18 cellular contexts compared by ENCODE assay signal in genomic region chr2:84441505-84441904, GRCh38. TPM values are rescaled to one million over a fixed set of nuclear protein-coding genes. Genes with fewer than 3 reads are reported as not detected.
DNase-seq lines count a peak whose midpoint lies in the region; ATAC-seq and TF ChIP-seq lines count a peak whose summit lies in the region.
"Had no signal": no experiment of that assay in that cellular context is flagged by ENCODE, and none has a peak within 500 bp of the region (broad histone marks: within the 10 kb centered on the region; RNA-seq: fewer than 3 reads in every experiment).

No MANE protein-coding gene starts in this region.

- intact Hi-C loops in heart right ventricle (cut with DNase I) = no loop called here

- H3K27me3 ChIP-seq in cardiac muscle cell = no peaks in the 10 kb centered on the region
- H3K27me3 ChIP-seq in heart right ventricle = no peaks in the 10 kb centered on the region
- H3K27me3 ChIP-seq in neural cell (ENCODE audit: insufficient read depth, low read depth, low read length) = no peaks in the 10 kb centered on the region
- no peaks in the 10 kb centered on the region for H3K27me3 ChIP-seq in neuronal stem cell (ENCODE audit: control insufficient read depth in 3 of 3, insufficient read depth in 3 of 3, low read depth in 1 of 3, low read length in 3 of 3)
- H3K27me3 ChIP-seq: BLaER1 treated with 17β-estradiol and CSF1 and Interleukin-3, amounts not matched to agents 10 nM and 100 nM had no signal

- no peaks in the 10 kb centered on the region for H3K9me3 Mint-ChIP-seq in activated naive CD4-positive, alpha-beta T cell treated with anti-CD3 and anti-CD28 coated beads, Interleukin-2, amount 50 U/mL, for 72 hours
- H3K9me3 Mint-ChIP-seq: CD4-positive, alpha-beta T cell; CD8-positive, alpha-beta T cell had no signal

- H2AFZ ChIP-seq in neural cell (ENCODE audit: low read depth, low read length) (no peak overlapping the region), neuronal stem cell (ENCODE audit: low read length) (no peak overlapping the region)

- no peak overlapping the region for H4K8ac ChIP-seq in neuronal stem cell (ENCODE audit: low read depth, low read length)

- no peaks in the 10 kb centered on the region for H3K4me1 ChIP-seq in cardiac muscle cell (ENCODE audit: low read depth)
- H3K4me1 ChIP-seq in heart right ventricle = peaks cover 0 to 23% (median 7%) of the 10 kb centered on the region in 9 donors
- H3K4me1 ChIP-seq in neuronal stem cell (ENCODE audit: control insufficient read depth in 2 of 2, insufficient read depth in 1 of 2, low read depth in 1 of 2, low read length in 2 of 2) = peaks cover 0 to 5% of the 10 kb centered on the region in 2 donors
- H3K4me1 ChIP-seq: A549, Caco-2 had no signal

- no peaks in the 10 kb centered on the region for H3F3A ChIP-seq in neural cell (ENCODE audit: insufficient read depth, low read length, poor library complexity, severe bottlenecking)

- H3K36me3 Mint-ChIP-seq in activated naive CD4-positive, alpha-beta T cell treated with anti-CD3 and anti-CD28 coated beads, Interleukin-2, amount 50 U/mL, for 72 hours = peaks cover 23 to 31% of the 10 kb centered on the region in 2 donors

- TF ChIP-seq RAD21 in neural cell (conservative IDR thresholded peaks at IDR 0.05) = no peak

- ATAC-seq in heart right ventricle = no peak
- ATAC-seq in activated naive CD4-positive, alpha-beta T cell treated with anti-CD3 and anti-CD28 coated beads, Interleukin-2, amount 50 U/mL, for 72 hours = no peak
- ATAC-seq in HG03196 (IDR thresholded peaks at IDR 0.05; ENCODE audit: unreplicated experiment) = no peak
- ATAC-seq: A549; CD8-positive, alpha-beta T cell had no signal

- no peaks in the 10 kb centered on the region for H4K20me1 ChIP-seq in neural cell (ENCODE audit: insufficient read depth)

- no peak overlapping the region for H2AK5ac ChIP-seq in neuronal stem cell (ENCODE audit: low read depth, low read length)

- H3K4me2 ChIP-seq in neural cell (ENCODE audit: low read length) (peak overlapping the region; percentile 43), neuronal stem cell (ENCODE audit: insufficient read depth, low read length, poor library complexity, severe bottlenecking) (peak overlapping the region; percentile 28)
- H3K4me2 ChIP-seq: A549; BLaER1 treated with 17β-estradiol and CSF1 and Interleukin-3, amounts not matched to agents 10 nM and 100 nM had no signal

- peak; percentile 91 for TF ChIP-seq EP300 in neural cell (conservative IDR thresholded peaks at IDR 0.05; ENCODE audit: poor library complexity, severe bottlenecking)

- H3K36me3 ChIP-seq in cardiac muscle cell (peaks cover 22% of the 10 kb centered on the region), heart right ventricle (peaks cover 0 to 99% (median 47%) of the 10 kb centered on the region in 9 donors), neural cell (ENCODE audit: insufficient read depth, low read length) (peaks cover 28% of the 10 kb centered on the region), neuronal stem cell (replicated peaks in 1 of 2; ENCODE audit: control insufficient read depth in 2 of 2, insufficient read depth in 2 of 2, low read length in 2 of 2) (peaks cover 2 to 72% of the 10 kb centered on the region in 2 donors)

- H3K27ac ChIP-seq in cardiac muscle cell = peak overlapping the region; percentile 5
- H3K27ac ChIP-seq in heart right ventricle = no peak overlapping the region
- peak overlapping the region; percentile 70 for H3K27ac ChIP-seq in neural cell (ENCODE audit: low read length)
- peak overlapping the region; percentile 79 for H3K27ac ChIP-seq in neuronal stem cell (replicated peaks; ENCODE audit: low read length)
- H3K27ac ChIP-seq: 22Rv1; A549; BLaER1 treated with 17β-estradiol and CSF1 and Interleukin-3, amounts not matched to agents 10 nM and 100 nM; C4-2B had no signal

- no peak overlapping the region for H3K18ac ChIP-seq in neuronal stem cell (ENCODE audit: low read length)

- H3K9me3 ChIP-seq in cardiac muscle cell (ENCODE audit: low read depth) (no peaks in the 10 kb centered on the region), heart right ventricle (no peaks in the 10 kb centered on the region), neural cell (ENCODE audit: low read length) (no peaks in the 10 kb centered on the region), neuronal stem cell (replicated peaks in 1 of 2; ENCODE audit: control insufficient read depth in 2 of 2, insufficient read depth in 1 of 2, low read depth in 1 of 2, low read length in 2 of 2) (peaks cover 3 to 6% of the 10 kb centered on the region in 2 donors)
- H3K9me3 ChIP-seq: A549, Caco-2 had no signal

- H3K23ac ChIP-seq in neuronal stem cell (ENCODE audit: low read depth, low read length, poor library complexity) = no peak overlapping the region

- 38 to 67% methylated on average over 1 of the region's 1 CpG for WGBS in heart right ventricle, 2 donors
- WGBS in neuronal stem cell (ENCODE audit: extremely low coverage in 2 of 2, insufficient read length in 2 of 2, insufficient replicate concordance in 1 of 2), 2 donors = no CpG with 5 or more reads among the region's 1 CpG

- TF ChIP-seq CTCF in cardiac muscle cell (IDR thresholded peaks at IDR 0.05; ENCODE audit: low read depth, low read length) = no peak
- no peak for TF ChIP-seq CTCF in heart right ventricle (IDR thresholded peaks at IDR 0.05)
- TF ChIP-seq CTCF in neural cell (IDR thresholded peaks at IDR 0.05; ENCODE audit: poor library complexity, severe bottlenecking) = no peak

- DNase-seq in cardiac muscle cell (ENCODE audit: low read depth in 1 of 2, low spot score in 1 of 2) (no peak), heart right ventricle (no peak), neuronal stem cell (ENCODE audit: low spot score) (no peak)
- DNase-seq in activated naive CD4-positive, alpha-beta T cell treated with anti-CD3 and anti-CD28 coated beads, Interleukin-2, amount 50 U/mL, for 72 hours (ENCODE audit: low spot score in 2 of 2) = no peak
- DNase-seq: AML-193; Caco-2; Calu3; CD4-positive, alpha-beta T cell; CD8-positive, alpha-beta T cell; DMS79 treated with DMSO at 0.1 percent for 48 hours; GF-D8 had no signal

- H3K4ac ChIP-seq in neuronal stem cell (ENCODE audit: low read length) = no peak overlapping the region

- no peak overlapping the region for H3K27ac Mint-ChIP-seq in activated naive CD4-positive, alpha-beta T cell treated with anti-CD3 and anti-CD28 coated beads, Interleukin-2, amount 50 U/mL, for 72 hours
- H3K27ac Mint-ChIP-seq: B cell; CD4-positive, alpha-beta T cell; CD8-positive, alpha-beta T cell had no signal

- H4K91ac ChIP-seq in neuronal stem cell (ENCODE audit: low read depth, low read length, poor library complexity) = no peak overlapping the region

- no peak overlapping the region for H3K4me3 ChIP-seq in cardiac muscle cell
- H3K4me3 ChIP-seq in heart right ventricle = no peak overlapping the region
- H3K4me3 ChIP-seq in neural cell (ENCODE audit: low read length) = peak overlapping the region; percentile 51
- H3K4me3 ChIP-seq in neuronal stem cell (ENCODE audit: low read length in 2 of 2) = no peak overlapping the region
- H3K4me3 ChIP-seq: A549; BLaER1 treated with 17β-estradiol and CSF1 and Interleukin-3, amounts not matched to agents 10 nM and 100 nM had no signal

- no peak overlapping the region for H2BK15ac ChIP-seq in neuronal stem cell (ENCODE audit: low read length)

- no peaks in the 10 kb centered on the region for H3K9me2 ChIP-seq in neural cell (ENCODE audit: insufficient read depth, low read length)

- H2BK5ac ChIP-seq in neuronal stem cell (ENCODE audit: low read length) = no peak overlapping the region

- no peak overlapping the region for H3K14ac ChIP-seq in neuronal stem cell (ENCODE audit: low read length)

- no peaks in the 10 kb centered on the region for H3K79me1 ChIP-seq in neuronal stem cell (ENCODE audit: low read depth, low read length)

- H2BK12ac ChIP-seq in neuronal stem cell (ENCODE audit: low read length) = no peak overlapping the region

- H3K79me2 ChIP-seq in neural cell (replicated peaks; ENCODE audit: insufficient read depth, low read length) = no peaks in the 10 kb centered on the region

- H3K9ac ChIP-seq in neural cell (ENCODE audit: low read length) (peak overlapping the region; percentile 22), neuronal stem cell (ENCODE audit: low read depth, low read length, poor library complexity) (no peak overlapping the region)
- H3K9ac ChIP-seq: BLaER1 treated with 17β-estradiol and CSF1 and Interleukin-3, amounts not matched to agents 10 nM and 100 nM had no signal

- no peak overlapping the region for H2BK120ac ChIP-seq in neuronal stem cell (ENCODE audit: low read depth, low read length)

TF ChIP-seq in neural cell, 6 proteins besides CTCF, POLR2A, EP300 and RAD21 (continues in another document):
- TF ChIP-seq SMC3 (conservative IDR thresholded peaks at IDR 0.05; ENCODE audit: poor library complexity) (no peak), REST (IDR thresholded peaks at IDR 0.05; ENCODE audit: borderline replicate concordance) (no peak)

RNA-seq across cellular contexts. Expression of gene SUCLG1, which starts 17.6 kb away (rescaled TPM):
- 56.4 and 90.8 TPM in 2 replicates for total RNA-seq in cardiac muscle cell
- 158 TPM in 2 replicates for polyA plus RNA-seq in cardiac muscle cell
- total RNA-seq in heart right ventricle = 100 to 1,000 TPM; 195 to 330 (median 291) TPM
- polyA plus RNA-seq in heart right ventricle = 100 to 1,000 TPM; 216 to 250 TPM
- polyA plus RNA-seq in neural cell = 135 and 205 TPM in 2 replicates
- 73.5 and 82.9 TPM in 2 replicates for polyA minus RNA-seq in neural cell
- polyA plus RNA-seq in neuronal stem cell (2013, experiment 1 of 2) = 46.6 TPM
- polyA plus RNA-seq in neuronal stem cell (2013, experiment 2 of 2) = 46.1 TPM
- 10 to 100 TPM; 55.6 to 73.9 TPM for total RNA-seq in activated naive CD4-positive, alpha-beta T cell treated with anti-CD3 and anti-CD28 coated beads, Interleukin-2, amount 50 U/mL, for 72 hours

Comparison
In these comparisons a context has a peak if more than half of its experiments do, and no peak if none do; other contexts are left out.
1. H3K27ac ChIP-seq: peak in cardiac muscle cell (single experiment), neural cell (single experiment) and neuronal stem cell (single experiment); none in heart right ventricle (0 of 10).